In genomic region chr5:177334155-177334551, GRCh38 we compare ENCODE assay signal across 22 cellular contexts. TPM values are rescaled to one million over a fixed set of nuclear protein-coding genes. Genes with fewer than 3 reads are reported as not detected.
A peak's percentile ranks its signal among the peaks of the same experiment; 100 is the strongest.
DNase-seq lines count a peak whose midpoint lies in the region; ATAC-seq, FAIRE-seq and TF ChIP-seq lines count a peak whose summit lies in the region.
"Had no signal": no experiment of that assay in that cellular context is flagged by ENCODE, and none has a peak within 500 bp of the region (broad histone marks: within the 10 kb centered on the region; RNA-seq: fewer than 3 reads in every experiment).

No MANE protein-coding gene starts in this region.

- no peak overlapping the region for H3K4me3 Mint-ChIP-seq in stimulated activated memory B cell treated with anti-CD40 and anti-IgM and Interleukin-4, amounts not matched to agents 10 μg/mL and 1 μg/mL and 100 μg/mL, for 72 hours

- peaks cover 71 to 100% (median 98%) of the 10 kb centered on the region in 10 experiments for H3K4me1 ChIP-seq in BLaER1 treated with 17β-estradiol and CSF1 and Interleukin-3, amounts not matched to agents 10 nM and 100 nM
- H3K4me1 ChIP-seq in K562 (replicated peaks in 1 of 2; ENCODE audit: control insufficient read depth in 2 of 2, insufficient read depth in 2 of 2, low read length in 2 of 2): peaks cover 0 to 4% of the 10 kb centered on the region in 2 experiments; a peak in 1 of 5 replicates
- H3K4me1 ChIP-seq: Peyer's patch had no signal

- in situ Hi-C loops in K562 (cut with MboI): no loop called here

- intact Hi-C loops in K562 (cut with micrococcal nuclease): no loop called here

- POLR2A ChIA-PET in K562 (lab: Yijun Ruan, JAX): interaction anchor here (0.6 to 1.8 kb wide), 3 partner anchors 11 to 220 kb away, joined by 3 to 5 read pairs (median 3); no protein-coding TSS in a partner anchor

- no peak for TF ChIP-seq EP300 in K562 (IDR thresholded peaks at IDR 0.05; ENCODE audit: low read length)

- H4K20me1 ChIP-seq in BLaER1 treated with 17β-estradiol and CSF1 and Interleukin-3, amounts not matched to agents 10 nM and 100 nM: peaks cover 15 to 100% (median 69%) of the 10 kb centered on the region in 11 experiments; a peak in 21 of 22 replicates
- H4K20me1 ChIP-seq in K562 (replicated peaks; ENCODE audit: control insufficient read depth, insufficient read depth, low read length): 0 out of 2 replicates have a peak, but pooled peaks cover 5% of the 10 kb centered on the region

- H3K27me3 Mint-ChIP-seq in stimulated activated memory B cell treated with anti-CD40 and anti-IgM and Interleukin-4, amounts not matched to agents 10 μg/mL and 1 μg/mL and 100 μg/mL, for 72 hours: no peaks in the 10 kb centered on the region
- H3K27me3 Mint-ChIP-seq: CD4-positive, CD25-positive, alpha-beta regulatory T cell had no signal

- peak overlapping the region in 4 of 10 experiments; percentile 26 to 55 (median 33); a peak in 7 of 20 replicates for H3K4me3 ChIP-seq in BLaER1 treated with 17β-estradiol and CSF1 and Interleukin-3, amounts not matched to agents 10 nM and 100 nM
- no peak overlapping the region for H3K4me3 ChIP-seq in K562
- H3K4me3 ChIP-seq: Peyer's patch, SK-N-MC had no signal

- no peak overlapping the region for H2AFZ ChIP-seq in K562 (ENCODE audit: low read depth, low read length)

- FAIRE-seq in K562 (lab: Jason Lieb, UNC): no peak

- TF ChIP-seq RAD21 in K562 (CRISPR knock-in tag; conservative IDR thresholded peaks at IDR 0.05 in 1 of 2, IDR thresholded peaks at IDR 0.05 in 1 of 2): no peak

- no peak for TF ChIP-seq POLR2A in K562 (conservative IDR thresholded peaks at IDR 0.05)

- BruUV-seq in K562 (replicated peaks; lab: Mats Ljungman, UMichigan): no TSS peak

- CTCF ChIA-PET in K562 (lab: Yijun Ruan, JAX; ENCODE audit: low intra/inter-chr PET ratio): no interaction called here

- peaks cover 77% of the 10 kb centered on the region for H3K36me3 Mint-ChIP-seq in stimulated activated memory B cell treated with anti-CD40 and anti-IgM and Interleukin-4, amounts not matched to agents 10 μg/mL and 1 μg/mL and 100 μg/mL, for 72 hours

- H3K4me2 ChIP-seq in BLaER1 treated with 17β-estradiol and CSF1 and Interleukin-3, amounts not matched to agents 10 nM and 100 nM: peak overlapping the region; percentile 58 to 98 (median 90)
- H3K4me2 ChIP-seq in K562 (ENCODE audit: insufficient read depth, low read length): no peak overlapping the region

- no peaks in the 10 kb centered on the region for H3K9me1 ChIP-seq in K562 (ENCODE audit: control insufficient read depth, insufficient read depth, low read length)

- peak overlapping the region in 9 of 11 experiments; percentile 2 to 92 (median 83); a peak in 16 of 22 replicates for H3K27ac ChIP-seq in BLaER1 treated with 17β-estradiol and CSF1 and Interleukin-3, amounts not matched to agents 10 nM and 100 nM
- H3K27ac ChIP-seq in K562 (ENCODE audit: extremely low read depth, low read depth, low read length): no peak overlapping the region
- H3K27ac ChIP-seq: Peyer's patch, SK-N-MC had no signal

- peak overlapping the region; percentile 45 for H3K27ac Mint-ChIP-seq in stimulated activated memory B cell treated with anti-CD40 and anti-IgM and Interleukin-4, amounts not matched to agents 10 μg/mL and 1 μg/mL and 100 μg/mL, for 72 hours

- no peaks in the 10 kb centered on the region for H3K9me3 Mint-ChIP-seq in stimulated activated memory B cell treated with anti-CD40 and anti-IgM and Interleukin-4, amounts not matched to agents 10 μg/mL and 1 μg/mL and 100 μg/mL, for 72 hours
- H3K9me3 Mint-ChIP-seq: CD4-positive, CD25-positive, alpha-beta regulatory T cell had no signal

- H3K9me3 ChIP-seq in BLaER1 treated with 17β-estradiol and CSF1 and Interleukin-3, amounts not matched to agents 10 nM and 100 nM (replicated peaks in 1 of 11): no peaks in the 10 kb centered on the region
- no peaks in the 10 kb centered on the region for H3K9me3 ChIP-seq in K562 (replicated peaks; ENCODE audit: control insufficient read depth, insufficient read depth, low read depth, low read length)
- H3K9me3 ChIP-seq: Peyer's patch had no signal

- H3K4me1 Mint-ChIP-seq in stimulated activated memory B cell treated with anti-CD40 and anti-IgM and Interleukin-4, amounts not matched to agents 10 μg/mL and 1 μg/mL and 100 μg/mL, for 72 hours: peaks cover 24% of the 10 kb centered on the region

- no peaks in the 10 kb centered on the region for H3K27me3 ChIP-seq in BLaER1 treated with 17β-estradiol and CSF1 and Interleukin-3, amounts not matched to agents 10 nM and 100 nM
- no peaks in the 10 kb centered on the region for H3K27me3 ChIP-seq in K562 (ENCODE audit: control insufficient read depth in 2 of 2, insufficient read depth in 2 of 2, low read length in 2 of 2)
- H3K27me3 ChIP-seq: Peyer's patch had no signal

- no peaks in the 10 kb centered on the region; the same call in 2 of the 3 replicates for H3K79me2 ChIP-seq in K562 (ENCODE audit: control insufficient read depth, insufficient read depth, low read length)

- ATAC-seq in K562 (no peak), HG02884 (IDR thresholded peaks at IDR 0.05; ENCODE audit: unreplicated experiment) (no peak)
- no peak for ATAC-seq in stimulated activated memory B cell treated with anti-CD40 and anti-IgM and Interleukin-4, amounts not matched to agents 10 μg/mL and 1 μg/mL and 100 μg/mL, for 72 hours

- 85% methylated on average over 9 of the region's 15 CpGs for WGBS in K562 (ENCODE audit: insufficient coverage, low coverage, missing lambda C conversion rate)

- DNase-seq in K562 (ENCODE audit: extremely low read depth in 1 of 4, low spot score in 3 of 4) (no peak), myocyte (ENCODE audit: low read depth) (peak; percentile 51), amniotic stem cell (lab: John Stamatoyannopoulos, UW) (no peak), T-helper 9 cell (no peak)
- DNase-seq: ACHN; CD4-positive, CD25-positive, alpha-beta regulatory T cell; COR-L47; DMS153; GF-D8; HCEC 1CT; KG1; MV-4-11; NCI-H1694 treated with DMSO at 0.1 percent for 48 hours; NCI-H510A; NCI-H748 treated with DMSO at 0.1 percent for 48 hours; NK-92 treated with Interleukin-12 subunit alpha and Interleukin-12 subunit beta, amount 100 ng/mL, for 24 hours; SHP77 had no signal

- H3K36me3 ChIP-seq in BLaER1 treated with 17β-estradiol and CSF1 and Interleukin-3, amounts not matched to agents 10 nM and 100 nM: peaks cover 45 to 94% (median 72%) of the 10 kb centered on the region in 11 experiments
- peaks cover 96% of the 10 kb centered on the region; the same call in 2 of the 3 replicates for H3K36me3 ChIP-seq in K562 (ENCODE audit: control insufficient read depth, insufficient read depth, low read length)

- peak overlapping the region in 8 of 11 experiments; percentile 55 to 83 (median 76); a peak in 15 of 22 replicates for H3K9ac ChIP-seq in BLaER1 treated with 17β-estradiol and CSF1 and Interleukin-3, amounts not matched to agents 10 nM and 100 nM
- peak overlapping the region in 1 of 2 experiments; percentile 55; a peak in 1 of 4 replicates for H3K9ac ChIP-seq in K562 (ENCODE audit: insufficient read depth in 1 of 2, low read depth in 2 of 2, low read length in 2 of 2)

- no peak for TF ChIP-seq CTCF in K562 (IDR thresholded peaks at IDR 0.05 in 2 of 3, conservative IDR thresholded peaks at IDR 0.05 in 1 of 3; ENCODE audit: insufficient read depth in 2 of 3, low read depth in 1 of 3, low read length in 3 of 3)

RNA-seq across cellular contexts. Expression of gene LMAN2, which starts 17.3 kb away (rescaled TPM):
- 108 and 260 TPM in 2 replicates for total RNA-seq in K562 (2011; cell fraction: chromatin; rRNA removed; ENCODE audit: low replicate concordance)
- 422 and 429 TPM in 2 replicates for total RNA-seq in K562 (2011; cell fraction: nucleolus; rRNA removed)
- total RNA-seq in K562 (2011; cell fraction: nucleoplasm; rRNA removed): 240 and 283 TPM in 2 replicates
- total RNA-seq in K562 (2014; rRNA removed) (200 and 216 TPM in 2 replicates), K562 (2014; rRNA removed; fragmentation: Illumina TruSeq; extraction: Trizol) (69.3 and 110 TPM in 2 replicates), K562 (2015; rRNA removed; fragmentation: Illumina TruSeq; extraction: Trizol) (179 and 196 TPM in 2 replicates), K562 (2021) (130 and 136 TPM in 2 replicates), myocyte (155 and 179 TPM in 2 replicates)
- polyA plus RNA-seq in K562 (2011; rRNA removed) (119 and 150 TPM in 2 replicates), K562 (2014; fragmentation: Illumina TruSeq; extraction: Trizol) (241 and 254 TPM in 2 replicates), K562 (2014; fragmentation: Nextera tagmentation; extraction: Ambion mirVana) (1 to 10 TPM; 2.7 to 8.5 TPM), K562 (2014; rRNA removed) (196 and 235 TPM in 2 replicates)
- polyA plus RNA-seq in K562 (2011; cell fraction: cytosol; rRNA removed): 299 and 407 TPM in 2 replicates
- polyA plus RNA-seq in K562 (2011; cell fraction: nucleus; rRNA removed): 207 and 224 TPM in 2 replicates
- polyA plus RNA-seq in K562 (2012): 176 and 216 TPM in 2 replicates
- 113 and 151 TPM in 2 replicates for polyA minus RNA-seq in K562 (2011; rRNA and poly(A)+ RNA removed)
- polyA minus RNA-seq in K562 (2011; cell fraction: cytosol; rRNA and poly(A)+ RNA removed): 150 and 163 TPM in 2 replicates
- 76.1 and 108 TPM in 2 replicates for polyA minus RNA-seq in K562 (2011; cell fraction: nucleus; rRNA and poly(A)+ RNA removed)
- 200 TPM for polyA plus RNA-seq in myocyte (2012)

RNA-seq across cellular contexts. Expression of gene MXD3, which starts 22.5 kb away (rescaled TPM):
- 16.1 and 35.8 TPM in 2 replicates for total RNA-seq in K562 (2011; cell fraction: chromatin; rRNA removed; ENCODE audit: low replicate concordance)
- 30.9 and 32.9 TPM in 2 replicates for total RNA-seq in K562 (2011; cell fraction: nucleolus; rRNA removed)
- total RNA-seq in K562 (2011; cell fraction: nucleoplasm; rRNA removed): 25.8 and 34.4 TPM in 2 replicates
- total RNA-seq in K562 (2014; rRNA removed) (18.2 and 19.5 TPM in 2 replicates), K562 (2014; rRNA removed; fragmentation: Illumina TruSeq; extraction: Trizol) (0.65 and 0.83 TPM in 2 replicates), K562 (2015; rRNA removed; fragmentation: Illumina TruSeq; extraction: Trizol) (4.5 and 6.1 TPM in 2 replicates), K562 (2021) (12.0 and 16.2 TPM in 2 replicates), myocyte (6.4 and 10.8 TPM in 2 replicates)
- polyA plus RNA-seq in K562 (2011; rRNA removed) (5.2 and 13.6 TPM in 2 replicates), K562 (2014; fragmentation: Illumina TruSeq; extraction: Trizol) (1.8 and 4.5 TPM in 2 replicates), K562 (2014; fragmentation: Nextera tagmentation; extraction: Ambion mirVana) (under 1 TPM; 0.28 to 0.59 TPM), K562 (2014; rRNA removed) (22.8 and 24.8 TPM in 2 replicates)
- 9.9 and 15.2 TPM in 2 replicates for polyA plus RNA-seq in K562 (2011; cell fraction: cytosol; rRNA removed)
- 81.7 and 87.5 TPM in 2 replicates for polyA plus RNA-seq in K562 (2011; cell fraction: nucleus; rRNA removed)
- 9.2 and 20.7 TPM in 2 replicates for polyA plus RNA-seq in K562 (2012)
- 1.8 and 1.9 TPM in 2 replicates for polyA minus RNA-seq in K562 (2011; rRNA and poly(A)+ RNA removed)
- polyA minus RNA-seq in K562 (2011; cell fraction: cytosol; rRNA and poly(A)+ RNA removed): 1.2 and 4.6 TPM in 2 replicates
- polyA minus RNA-seq in K562 (2011; cell fraction: nucleus; rRNA and poly(A)+ RNA removed): 12.3 and 14.9 TPM in 2 replicates
- polyA plus RNA-seq in myocyte (2012): 3.0 TPM

RNA-seq across cellular contexts. Expression of gene RGS14, which starts 23.6 kb away (rescaled TPM):
- 35.8 and 98.9 TPM in 2 replicates for total RNA-seq in K562 (2011; cell fraction: chromatin; rRNA removed; ENCODE audit: low replicate concordance)
- total RNA-seq in K562 (2011; cell fraction: nucleolus; rRNA removed): 87.6 and 104 TPM in 2 replicates
- 52.4 and 57.0 TPM in 2 replicates for total RNA-seq in K562 (2011; cell fraction: nucleoplasm; rRNA removed)
- total RNA-seq in K562 (2014; rRNA removed) (63.1 and 86.1 TPM in 2 replicates), K562 (2014; rRNA removed; fragmentation: Illumina TruSeq; extraction: Trizol) (6.3 and 10.5 TPM in 2 replicates), K562 (2015; rRNA removed; fragmentation: Illumina TruSeq; extraction: Trizol) (34.5 and 38.8 TPM in 2 replicates), K562 (2021) (50.3 and 55.4 TPM in 2 replicates), myocyte (2.5 and 4.1 TPM in 2 replicates)
- polyA plus RNA-seq in K562 (2011; rRNA removed) (21.2 and 40.8 TPM in 2 replicates), K562 (2014; fragmentation: Illumina TruSeq; extraction: Trizol) (42.0 and 46.3 TPM in 2 replicates), K562 (2014; fragmentation: Nextera tagmentation; extraction: Ambion mirVana) (1 to 10 TPM in 1 of 2 experiments, under 1 TPM in 1; 0.28 to 1.3 TPM), K562 (2014; rRNA removed) (75.9 and 101 TPM in 2 replicates)
- polyA plus RNA-seq in K562 (2011; cell fraction: cytosol; rRNA removed): 54.2 and 98.9 TPM in 2 replicates
- polyA plus RNA-seq in K562 (2011; cell fraction: nucleus; rRNA removed): 174 and 232 TPM in 2 replicates
- 40.9 and 53.0 TPM in 2 replicates for polyA plus RNA-seq in K562 (2012)
- 11.5 and 13.6 TPM in 2 replicates for polyA minus RNA-seq in K562 (2011; rRNA and poly(A)+ RNA removed)
- polyA minus RNA-seq in K562 (2011; cell fraction: cytosol; rRNA and poly(A)+ RNA removed): 20.3 and 24.8 TPM in 2 replicates
- polyA minus RNA-seq in K562 (2011; cell fraction: nucleus; rRNA and poly(A)+ RNA removed): 49.7 and 64.5 TPM in 2 replicates
- 0.16 TPM for polyA plus RNA-seq in myocyte (2012)

RNA-seq across cellular contexts. Expression of gene PRELID1, which starts 30.6 kb away (rescaled TPM):
- total RNA-seq in K562 (2011; cell fraction: chromatin; rRNA removed; ENCODE audit: low replicate concordance): 48.2 and 87.9 TPM in 2 replicates
- 113 and 136 TPM in 2 replicates for total RNA-seq in K562 (2011; cell fraction: nucleolus; rRNA removed)
- total RNA-seq in K562 (2011; cell fraction: nucleoplasm; rRNA removed): 88.0 and 98.6 TPM in 2 replicates
- 330 and 397 TPM in 2 replicates for total RNA-seq in K562 (2014; rRNA removed)
- total RNA-seq in K562 (2014; rRNA removed; fragmentation: Illumina TruSeq; extraction: Trizol): 240 and 288 TPM in 2 replicates
- 336 and 342 TPM in 2 replicates for total RNA-seq in K562 (2015; rRNA removed; fragmentation: Illumina TruSeq; extraction: Trizol)
- 357 and 376 TPM in 2 replicates for total RNA-seq in K562 (2021)
- 306 and 340 TPM in 2 replicates for polyA plus RNA-seq in K562 (2011; rRNA removed)
- 419 and 903 TPM in 2 replicates for polyA plus RNA-seq in K562 (2011; cell fraction: cytosol; rRNA removed)
- polyA plus RNA-seq in K562 (2011; cell fraction: nucleus; rRNA removed): 140 and 180 TPM in 2 replicates
- polyA plus RNA-seq in K562 (2012): 250 and 264 TPM in 2 replicates
- 313 and 379 TPM in 2 replicates for polyA plus RNA-seq in K562 (2014; fragmentation: Illumina TruSeq; extraction: Trizol)
- polyA plus RNA-seq in K562 (2014; fragmentation: Nextera tagmentation; extraction: Ambion mirVana): 10 to 100 TPM; 40.1 to 63.7 TPM
- 484 and 583 TPM in 2 replicates for polyA plus RNA-seq in K562 (2014; rRNA removed)
- 122 and 169 TPM in 2 replicates for polyA minus RNA-seq in K562 (2011; rRNA and poly(A)+ RNA removed)
- 115 and 142 TPM in 2 replicates for polyA minus RNA-seq in K562 (2011; cell fraction: cytosol; rRNA and poly(A)+ RNA removed)
- polyA minus RNA-seq in K562 (2011; cell fraction: nucleus; rRNA and poly(A)+ RNA removed): 52.6 and 54.7 TPM in 2 replicates
- total RNA-seq in myocyte: 161 and 219 TPM in 2 replicates
- 170 TPM for polyA plus RNA-seq in myocyte (2012)

RNA-seq across cellular contexts. Expression of gene RAB24, which starts 30.6 kb away (rescaled TPM):
- 54.0 and 133 TPM in 2 replicates for total RNA-seq in K562 (2011; cell fraction: chromatin; rRNA removed; ENCODE audit: low replicate concordance)
- total RNA-seq in K562 (2011; cell fraction: nucleolus; rRNA removed): 129 and 138 TPM in 2 replicates
- 74.5 and 88.1 TPM in 2 replicates for total RNA-seq in K562 (2011; cell fraction: nucleoplasm; rRNA removed)
- total RNA-seq in K562 (2014; rRNA removed): 61.1 and 72.5 TPM in 2 replicates
- 16.8 and 21.2 TPM in 2 replicates for total RNA-seq in K562 (2014; rRNA removed; fragmentation: Illumina TruSeq; extraction: Trizol)
- total RNA-seq in K562 (2015; rRNA removed; fragmentation: Illumina TruSeq; extraction: Trizol): 21.1 and 22.2 TPM in 2 replicates
- 52.5 and 56.7 TPM in 2 replicates for total RNA-seq in K562 (2021)
- 70.4 and 85.1 TPM in 2 replicates for polyA plus RNA-seq in K562 (2011; rRNA removed)
- 83.0 and 103 TPM in 2 replicates for polyA plus RNA-seq in K562 (2011; cell fraction: cytosol; rRNA removed)
- polyA plus RNA-seq in K562 (2011; cell fraction: nucleus; rRNA removed): 376 and 417 TPM in 2 replicates
- polyA plus RNA-seq in K562 (2012): 48.9 and 65.7 TPM in 2 replicates
- 34.8 and 40.4 TPM in 2 replicates for polyA plus RNA-seq in K562 (2014; fragmentation: Illumina TruSeq; extraction: Trizol)
- 10 to 100 TPM; 13.9 to 15.7 TPM for polyA plus RNA-seq in K562 (2014; fragmentation: Nextera tagmentation; extraction: Ambion mirVana)
- polyA plus RNA-seq in K562 (2014; rRNA removed): 107 TPM in 2 replicates
- polyA minus RNA-seq in K562 (2011; rRNA and poly(A)+ RNA removed): 15.0 and 17.4 TPM in 2 replicates
- polyA minus RNA-seq in K562 (2011; cell fraction: cytosol; rRNA and poly(A)+ RNA removed): 10.5 and 14.7 TPM in 2 replicates
- polyA minus RNA-seq in K562 (2011; cell fraction: nucleus; rRNA and poly(A)+ RNA removed): 32.3 and 39.1 TPM in 2 replicates
- 42.6 and 66.3 TPM in 2 replicates for total RNA-seq in myocyte
- polyA plus RNA-seq in myocyte (2012): 65.4 TPM
